1 cellular context compared by ENCODE assay signal in genomic region chr3:42936157-42936981, GRCh38.
TF ChIP-seq lines count a peak whose summit lies in the region.

No MANE protein-coding gene starts in this region.

TF ChIP-seq in WTC11, 78 proteins besides CTCF, POLR2A, EP300 and RAD21 (continued from another document):
- TF ChIP-seq, protein P1, sequence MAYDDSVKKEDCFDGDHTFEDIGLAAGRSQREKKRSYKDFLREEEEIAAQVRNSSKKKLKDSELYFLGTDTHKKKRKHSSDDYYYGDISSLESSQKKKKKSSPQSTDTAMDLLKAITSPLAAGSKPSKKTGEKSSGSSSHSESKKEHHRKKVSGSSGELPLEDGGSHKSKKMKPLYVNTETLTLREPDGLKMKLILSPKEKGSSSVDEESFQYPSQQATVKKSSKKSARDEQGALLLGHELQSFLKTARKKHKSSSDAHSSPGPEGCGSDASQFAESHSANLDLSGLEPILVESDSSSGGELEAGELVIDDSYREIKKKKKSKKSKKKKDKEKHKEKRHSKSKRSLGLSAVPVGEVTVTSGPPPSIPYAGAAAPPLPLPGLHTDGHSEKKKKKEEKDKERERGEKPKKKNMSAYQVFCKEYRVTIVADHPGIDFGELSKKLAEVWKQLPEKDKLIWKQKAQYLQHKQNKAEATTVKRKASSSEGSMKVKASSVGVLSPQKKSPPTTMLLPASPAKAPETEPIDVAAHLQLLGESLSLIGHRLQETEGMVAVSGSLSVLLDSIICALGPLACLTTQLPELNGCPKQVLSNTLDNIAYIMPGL (CRISPR knock-in tag; IDR thresholded peaks at IDR 0.05), result no peak
